Comparison of ENCODE assay signal across 25 cellular contexts in genomic region chr12:48696626-48697025, GRCh38. TPM values are rescaled to one million over a fixed set of nuclear protein-coding genes. Genes with fewer than 3 reads are reported as not detected.
DNase-seq lines count a peak whose midpoint lies in the region; ATAC-seq and TF ChIP-seq lines count a peak whose summit lies in the region.
"Had no signal": no experiment of that assay in that cellular context is flagged by ENCODE, and none has a peak within 500 bp of the region (broad histone marks: within the 10 kb centered on the region; RNA-seq: fewer than 3 reads in every experiment).

No MANE protein-coding gene starts in this region.

- peaks cover 38% of the 10 kb centered on the region; the same call in 1 of the 2 replicates for H3K79me2 ChIP-seq in OCI-LY7 (ENCODE audit: insufficient read depth, low read depth, low read length)
- H3K79me2 ChIP-seq in osteoblast (ENCODE audit: insufficient read depth, low read length): peaks cover 20% of the 10 kb centered on the region

- TF ChIP-seq CTCF in OCI-LY7 (conservative IDR thresholded peaks at IDR 0.05; ENCODE audit: low read length) (no peak), osteoblast (IDR thresholded peaks at IDR 0.05; ENCODE audit: extremely low read depth, low read depth, low read length) (no peak), foreskin fibroblast (IDR thresholded peaks at IDR 0.05; ENCODE audit: low read depth, low read length) (no peak)

- H3K4me2 ChIP-seq in OCI-LY7 (ENCODE audit: low read length) (no peak overlapping the region), osteoblast (ENCODE audit: insufficient read depth, low read length) (no peak overlapping the region)
- H3K4me2 ChIP-seq: KMS-11 had no signal

- ATAC-seq in GM19463 (IDR thresholded peaks at IDR 0.05; ENCODE audit: unreplicated experiment) (no peak), HG02973 (IDR thresholded peaks at IDR 0.05; ENCODE audit: unreplicated experiment) (no peak)
- ATAC-seq: HCT116, PC-3 had no signal

- H3K4me3 ChIP-seq in OCI-LY7 (ENCODE audit: low read depth, low read length, poor library complexity, severe bottlenecking): no peak overlapping the region
- H3K4me3 ChIP-seq in osteoblast (ENCODE audit: insufficient read depth, low read length): no peak overlapping the region
- H3K4me3 ChIP-seq in foreskin fibroblast (ENCODE audit: low read depth in 1 of 2, low read length in 2 of 2): no peak overlapping the region
- H3K4me3 ChIP-seq: SJSA1 had no signal

- TSS peak; percentile 19 for BruUV-seq in OCI-LY7 (replicated peaks; lab: Mats Ljungman, UMichigan)

- no peak overlapping the region for H3K27ac ChIP-seq in OCI-LY7 (ENCODE audit: low read depth, low read length, poor library complexity, severe bottlenecking)
- H3K27ac ChIP-seq in osteoblast (ENCODE audit: low read depth, low read length): no peak overlapping the region
- H3K27ac ChIP-seq: 22Rv1, HL-60, KMS-11, SJSA1 had no signal

- POLR2A ChIA-PET in OCI-LY7 (lab: Charles Lee): interaction anchor here (1.0 kb wide), 1 partner anchor 19 kb away, joined by 4 read pairs; no protein-coding TSS in a partner anchor

- CTCF ChIA-PET in OCI-LY7 (lab: Charles Lee; ENCODE audit: unreplicated experiment): interaction anchor here (0.6 kb wide), 1 partner anchor 266 kb away, joined by 3 read pairs; no protein-coding TSS in a partner anchor

- no peaks in the 10 kb centered on the region for H4K20me1 ChIP-seq in OCI-LY7 (ENCODE audit: insufficient read depth, low read length)
- peaks cover 3% of the 10 kb centered on the region for H4K20me1 ChIP-seq in osteoblast (ENCODE audit: insufficient read depth, low read length)

- H3K36me3 ChIP-seq in OCI-LY7 (ENCODE audit: insufficient read depth, low read length) (peaks cover 94% of the 10 kb centered on the region), osteoblast (ENCODE audit: insufficient read depth, low read length) (peaks cover 57% of the 10 kb centered on the region)

- no peaks in the 10 kb centered on the region for H3K27me3 ChIP-seq in osteoblast (ENCODE audit: insufficient read depth, low read length)
- H3K27me3 ChIP-seq: BE2C, SJSA1 had no signal

- H2AFZ ChIP-seq in OCI-LY7 (ENCODE audit: low read length) (no peak overlapping the region), osteoblast (ENCODE audit: low read length) (no peak overlapping the region)

- H3K9me2 ChIP-seq in OCI-LY7 (ENCODE audit: insufficient read depth, low read length): no peaks in the 10 kb centered on the region

- H3K4me1 ChIP-seq in OCI-LY7 (ENCODE audit: insufficient read depth, low read length, poor library complexity, severe bottlenecking): no peaks in the 10 kb centered on the region
- no peaks in the 10 kb centered on the region for H3K4me1 ChIP-seq in osteoblast (ENCODE audit: insufficient read depth, low read length)
- H3K4me1 ChIP-seq: BE2C, SJSA1 had no signal

- no peaks in the 10 kb centered on the region for H3K9me3 ChIP-seq in OCI-LY7 (ENCODE audit: low read length)
- no peaks in the 10 kb centered on the region for H3K9me3 ChIP-seq in osteoblast (ENCODE audit: low read depth, low read length)
- H3K9me3 ChIP-seq: BE2C, SJSA1 had no signal

- DNase-seq in NOMO-1 (lab: John Stamatoyannopoulos, UW; ENCODE audit: unreplicated experiment in 2 of 2) (peak; percentile 11 to 15), NOMO-1 treated with dmso at 0.1 percent for 144 hours (lab: John Stamatoyannopoulos, UW; ENCODE audit: unreplicated experiment) (no peak), OCI-LY7 (ENCODE audit: low spot score) (no peak), osteoblast (ENCODE audit: insufficient read length, low spot score, missing footprints) (peak; percentile 32), foreskin fibroblast (no peak)
- DNase-seq in activated T-cell treated with anti-CD3 and anti-CD28 coated beads, Interleukin-2, amount 50 U/mL, for 1 hour: no peak
- DNase-seq: BE2C; Calu3; DMS79 treated with DMSO at 0.1 percent for 48 hours; GF-D8; MM.1S; NCI-H1105; NCI-H2029; NCI-H446 treated with DMSO at 0.1 percent for 48 hours; NCI-H526; NCI-H82; NK-92 treated with Interleukin-12 subunit alpha and Interleukin-12 subunit beta, amount 100 ng/mL, for 24 hours; PC-3 had no signal

- intact Hi-C loops in OCI-LY7 (cut with micrococcal nuclease; ENCODE audit: unreplicated experiment): no loop called here

RNA-seq across cellular contexts. Expression of gene KANSL2, which starts 14.6 kb away (rescaled TPM):
- total RNA-seq in OCI-LY7 (2014; rRNA removed; shearing (Covaris generic)): 47.1 and 58.5 TPM in 2 replicates
- total RNA-seq in OCI-LY7 (2022) (52.5 and 52.7 TPM in 2 replicates), osteoblast (37.4 and 48.1 TPM in 2 replicates)

RNA-seq across cellular contexts. Expression of gene CCNT1, which starts 19.9 kb away (rescaled TPM):
- total RNA-seq in OCI-LY7 (2014; rRNA removed; shearing (Covaris generic)): 23.6 and 30.9 TPM in 2 replicates
- total RNA-seq in OCI-LY7 (2022) (57.7 and 59.1 TPM in 2 replicates), osteoblast (25.0 and 32.1 TPM in 2 replicates)

Comparison
In these comparisons a context has a peak if more than half of its experiments do, and no peak if none do; other contexts are left out.
1. DNase-seq: peak in NOMO-1 (2 of 2) and osteoblast (single experiment); none in NOMO-1 treated with dmso at 0.1 percent for 144 hours (single experiment), OCI-LY7 (single experiment), activated T-cell treated with anti-CD3 and anti-CD28 coated beads, Interleukin-2, amount 50 U/mL, for 1 hour (single experiment) and foreskin fibroblast (0 of 2).